In the genomic region with DNA sequence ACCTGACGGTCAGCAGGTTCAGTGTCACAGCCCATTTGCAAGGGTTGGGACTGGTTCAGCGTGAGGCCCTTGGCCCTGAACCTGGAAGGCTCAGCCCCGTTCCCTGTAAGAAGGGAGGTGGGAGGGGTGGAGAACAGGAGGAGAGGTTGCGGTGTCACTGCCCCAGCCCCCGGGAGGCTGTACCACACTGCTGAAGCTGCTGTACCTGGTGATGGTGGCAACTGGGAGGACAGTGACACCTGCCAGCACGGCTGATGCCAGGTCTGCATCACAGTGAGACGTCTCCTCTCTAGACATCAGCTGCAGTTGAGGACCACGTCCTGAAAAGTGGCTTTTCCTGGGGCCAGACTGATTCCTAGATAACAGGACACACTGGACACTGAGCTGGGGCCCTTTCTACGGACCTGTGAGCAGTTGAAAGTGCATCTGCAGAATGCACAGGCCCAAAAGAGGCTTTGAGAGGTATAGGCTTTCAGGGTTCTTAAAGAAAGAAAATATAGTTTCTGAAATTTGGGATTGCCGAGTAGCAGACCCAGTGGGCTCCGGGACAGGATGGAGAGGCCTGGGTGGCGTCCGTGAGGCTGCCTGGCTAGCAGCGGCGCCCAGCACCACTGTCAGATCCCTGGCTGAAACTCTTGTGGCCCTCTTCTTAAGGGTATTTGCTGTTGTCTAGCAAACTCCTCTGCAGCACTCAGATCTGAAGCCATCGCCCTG, we compare ENCODE assay signal across 1 cellular context.
TF ChIP-seq lines count a peak whose summit lies in the region.

No MANE protein-coding gene starts in this region.

TF ChIP-seq in K562, 482 proteins besides CTCF, POLR2A, EP300 and RAD21:
- TF ChIP-seq POLR2AphosphoS2 (IDR thresholded peaks at IDR 0.05; ENCODE audit: low read length): peak; percentile 32; the same call in 1 of the 2 replicates
- TF ChIP-seq ZNF445 (CRISPR knock-in tag; IDR thresholded peaks at IDR 0.05; ENCODE audit: low read depth): no peak
- TF ChIP-seq MAX (CRISPR knock-in tag; IDR thresholded peaks at IDR 0.05): no peak
- TF ChIP-seq ZNF318 (IDR thresholded peaks at IDR 0.05; ENCODE audit: borderline replicate concordance in 1 of 2, low read depth in 1 of 2): no peak
- TF ChIP-seq MCM3 (IDR thresholded peaks at IDR 0.05): no peak
- TF ChIP-seq ZNF165 (CRISPR knock-in tag; IDR thresholded peaks at IDR 0.05; ENCODE audit: borderline replicate concordance): no peak
- TF ChIP-seq, protein P1, sequence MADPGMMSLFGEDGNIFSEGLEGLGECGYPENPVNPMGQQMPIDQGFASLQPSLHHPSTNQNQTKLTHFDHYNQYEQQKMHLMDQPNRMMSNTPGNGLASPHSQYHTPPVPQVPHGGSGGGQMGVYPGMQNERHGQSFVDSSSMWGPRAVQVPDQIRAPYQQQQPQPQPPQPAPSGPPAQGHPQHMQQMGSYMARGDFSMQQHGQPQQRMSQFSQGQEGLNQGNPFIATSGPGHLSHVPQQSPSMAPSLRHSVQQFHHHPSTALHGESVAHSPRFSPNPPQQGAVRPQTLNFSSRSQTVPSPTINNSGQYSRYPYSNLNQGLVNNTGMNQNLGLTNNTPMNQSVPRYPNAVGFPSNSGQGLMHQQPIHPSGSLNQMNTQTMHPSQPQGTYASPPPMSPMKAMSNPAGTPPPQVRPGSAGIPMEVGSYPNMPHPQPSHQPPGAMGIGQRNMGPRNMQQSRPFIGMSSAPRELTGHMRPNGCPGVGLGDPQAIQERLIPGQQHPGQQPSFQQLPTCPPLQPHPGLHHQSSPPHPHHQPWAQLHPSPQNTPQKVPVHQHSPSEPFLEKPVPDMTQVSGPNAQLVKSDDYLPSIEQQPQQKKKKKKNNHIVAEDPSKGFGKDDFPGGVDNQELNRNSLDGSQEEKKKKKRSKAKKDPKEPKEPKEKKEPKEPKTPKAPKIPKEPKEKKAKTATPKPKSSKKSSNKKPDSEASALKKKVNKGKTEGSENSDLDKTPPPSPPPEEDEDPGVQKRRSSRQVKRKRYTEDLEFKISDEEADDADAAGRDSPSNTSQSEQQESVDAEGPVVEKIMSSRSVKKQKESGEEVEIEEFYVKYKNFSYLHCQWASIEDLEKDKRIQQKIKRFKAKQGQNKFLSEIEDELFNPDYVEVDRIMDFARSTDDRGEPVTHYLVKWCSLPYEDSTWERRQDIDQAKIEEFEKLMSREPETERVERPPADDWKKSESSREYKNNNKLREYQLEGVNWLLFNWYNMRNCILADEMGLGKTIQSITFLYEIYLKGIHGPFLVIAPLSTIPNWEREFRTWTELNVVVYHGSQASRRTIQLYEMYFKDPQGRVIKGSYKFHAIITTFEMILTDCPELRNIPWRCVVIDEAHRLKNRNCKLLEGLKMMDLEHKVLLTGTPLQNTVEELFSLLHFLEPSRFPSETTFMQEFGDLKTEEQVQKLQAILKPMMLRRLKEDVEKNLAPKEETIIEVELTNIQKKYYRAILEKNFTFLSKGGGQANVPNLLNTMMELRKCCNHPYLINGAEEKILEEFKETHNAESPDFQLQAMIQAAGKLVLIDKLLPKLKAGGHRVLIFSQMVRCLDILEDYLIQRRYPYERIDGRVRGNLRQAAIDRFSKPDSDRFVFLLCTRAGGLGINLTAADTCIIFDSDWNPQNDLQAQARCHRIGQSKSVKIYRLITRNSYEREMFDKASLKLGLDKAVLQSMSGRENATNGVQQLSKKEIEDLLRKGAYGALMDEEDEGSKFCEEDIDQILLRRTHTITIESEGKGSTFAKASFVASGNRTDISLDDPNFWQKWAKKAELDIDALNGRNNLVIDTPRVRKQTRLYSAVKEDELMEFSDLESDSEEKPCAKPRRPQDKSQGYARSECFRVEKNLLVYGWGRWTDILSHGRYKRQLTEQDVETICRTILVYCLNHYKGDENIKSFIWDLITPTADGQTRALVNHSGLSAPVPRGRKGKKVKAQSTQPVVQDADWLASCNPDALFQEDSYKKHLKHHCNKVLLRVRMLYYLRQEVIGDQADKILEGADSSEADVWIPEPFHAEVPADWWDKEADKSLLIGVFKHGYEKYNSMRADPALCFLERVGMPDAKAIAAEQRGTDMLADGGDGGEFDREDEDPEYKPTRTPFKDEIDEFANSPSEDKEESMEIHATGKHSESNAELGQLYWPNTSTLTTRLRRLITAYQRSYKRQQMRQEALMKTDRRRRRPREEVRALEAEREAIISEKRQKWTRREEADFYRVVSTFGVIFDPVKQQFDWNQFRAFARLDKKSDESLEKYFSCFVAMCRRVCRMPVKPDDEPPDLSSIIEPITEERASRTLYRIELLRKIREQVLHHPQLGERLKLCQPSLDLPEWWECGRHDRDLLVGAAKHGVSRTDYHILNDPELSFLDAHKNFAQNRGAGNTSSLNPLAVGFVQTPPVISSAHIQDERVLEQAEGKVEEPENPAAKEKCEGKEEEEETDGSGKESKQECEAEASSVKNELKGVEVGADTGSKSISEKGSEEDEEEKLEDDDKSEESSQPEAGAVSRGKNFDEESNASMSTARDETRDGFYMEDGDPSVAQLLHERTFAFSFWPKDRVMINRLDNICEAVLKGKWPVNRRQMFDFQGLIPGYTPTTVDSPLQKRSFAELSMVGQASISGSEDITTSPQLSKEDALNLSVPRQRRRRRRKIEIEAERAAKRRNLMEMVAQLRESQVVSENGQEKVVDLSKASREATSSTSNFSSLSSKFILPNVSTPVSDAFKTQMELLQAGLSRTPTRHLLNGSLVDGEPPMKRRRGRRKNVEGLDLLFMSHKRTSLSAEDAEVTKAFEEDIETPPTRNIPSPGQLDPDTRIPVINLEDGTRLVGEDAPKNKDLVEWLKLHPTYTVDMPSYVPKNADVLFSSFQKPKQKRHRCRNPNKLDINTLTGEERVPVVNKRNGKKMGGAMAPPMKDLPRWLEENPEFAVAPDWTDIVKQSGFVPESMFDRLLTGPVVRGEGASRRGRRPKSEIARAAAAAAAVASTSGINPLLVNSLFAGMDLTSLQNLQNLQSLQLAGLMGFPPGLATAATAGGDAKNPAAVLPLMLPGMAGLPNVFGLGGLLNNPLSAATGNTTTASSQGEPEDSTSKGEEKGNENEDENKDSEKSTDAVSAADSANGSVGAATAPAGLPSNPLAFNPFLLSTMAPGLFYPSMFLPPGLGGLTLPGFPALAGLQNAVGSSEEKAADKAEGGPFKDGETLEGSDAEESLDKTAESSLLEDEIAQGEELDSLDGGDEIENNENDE (IDR thresholded peaks at IDR 0.05; ENCODE audit: low read depth, low read length): peak; percentile 42
